In genomic region chr10:104316321-104317099, GRCh38 we compare ENCODE assay signal across 1 cellular context.
TF ChIP-seq lines count a peak whose summit lies in the region.

No MANE protein-coding gene starts in this region.

TF ChIP-seq in GM23338, 12 proteins besides CTCF, POLR2A, EP300 and RAD21 (continued from another document):
- TF ChIP-seq ZNF462 (CRISPR knock-in tag; IDR thresholded peaks at IDR 0.05) = no peak
- no peak for TF ChIP-seq EZH2 (IDR thresholded peaks at IDR 0.05; ENCODE audit: low read depth, unreplicated experiment)
- TF ChIP-seq, protein P1, sequence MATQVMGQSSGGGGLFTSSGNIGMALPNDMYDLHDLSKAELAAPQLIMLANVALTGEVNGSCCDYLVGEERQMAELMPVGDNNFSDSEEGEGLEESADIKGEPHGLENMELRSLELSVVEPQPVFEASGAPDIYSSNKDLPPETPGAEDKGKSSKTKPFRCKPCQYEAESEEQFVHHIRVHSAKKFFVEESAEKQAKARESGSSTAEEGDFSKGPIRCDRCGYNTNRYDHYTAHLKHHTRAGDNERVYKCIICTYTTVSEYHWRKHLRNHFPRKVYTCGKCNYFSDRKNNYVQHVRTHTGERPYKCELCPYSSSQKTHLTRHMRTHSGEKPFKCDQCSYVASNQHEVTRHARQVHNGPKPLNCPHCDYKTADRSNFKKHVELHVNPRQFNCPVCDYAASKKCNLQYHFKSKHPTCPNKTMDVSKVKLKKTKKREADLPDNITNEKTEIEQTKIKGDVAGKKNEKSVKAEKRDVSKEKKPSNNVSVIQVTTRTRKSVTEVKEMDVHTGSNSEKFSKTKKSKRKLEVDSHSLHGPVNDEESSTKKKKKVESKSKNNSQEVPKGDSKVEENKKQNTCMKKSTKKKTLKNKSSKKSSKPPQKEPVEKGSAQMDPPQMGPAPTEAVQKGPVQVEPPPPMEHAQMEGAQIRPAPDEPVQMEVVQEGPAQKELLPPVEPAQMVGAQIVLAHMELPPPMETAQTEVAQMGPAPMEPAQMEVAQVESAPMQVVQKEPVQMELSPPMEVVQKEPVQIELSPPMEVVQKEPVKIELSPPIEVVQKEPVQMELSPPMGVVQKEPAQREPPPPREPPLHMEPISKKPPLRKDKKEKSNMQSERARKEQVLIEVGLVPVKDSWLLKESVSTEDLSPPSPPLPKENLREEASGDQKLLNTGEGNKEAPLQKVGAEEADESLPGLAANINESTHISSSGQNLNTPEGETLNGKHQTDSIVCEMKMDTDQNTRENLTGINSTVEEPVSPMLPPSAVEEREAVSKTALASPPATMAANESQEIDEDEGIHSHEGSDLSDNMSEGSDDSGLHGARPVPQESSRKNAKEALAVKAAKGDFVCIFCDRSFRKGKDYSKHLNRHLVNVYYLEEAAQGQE (IDR thresholded peaks at IDR 0.05; ENCODE audit: unreplicated experiment) = no peak
- no peak for TF ChIP-seq EZH2phosphoT487 (IDR thresholded peaks at IDR 0.05; ENCODE audit: unreplicated experiment)
- no peak for TF ChIP-seq JUNB (IDR thresholded peaks at IDR 0.05; ENCODE audit: unreplicated experiment)
- TF ChIP-seq POLR2AphosphoS5 (IDR thresholded peaks at IDR 0.05; ENCODE audit: low read depth) = no peak
- no peak for TF ChIP-seq ZNF114 (CRISPR knock-in tag; IDR thresholded peaks at IDR 0.05)
